ENCODE assay signal across 17 cellular contexts in genomic region chr7:88761779-88762178, GRCh38. TPM values are rescaled to one million over a fixed set of nuclear protein-coding genes. Genes with fewer than 3 reads are reported as not detected.
DNase-seq lines count a peak whose midpoint lies in the region; ATAC-seq and TF ChIP-seq lines count a peak whose summit lies in the region.
"Had no signal": no experiment of that assay in that cellular context is flagged by ENCODE, and none has a peak within 500 bp of the region (broad histone marks: within the 10 kb centered on the region; RNA-seq: fewer than 3 reads in every experiment).

No MANE protein-coding gene starts in this region.

- no peak for ATAC-seq in T-cell (replicated peaks in 1 of 4)
- ATAC-seq: HepG2 had no signal

- peaks cover 12% of the 10 kb centered on the region for H3K4me1 Mint-ChIP-seq in endodermal cell
- peaks cover 2 to 15% (median 5%) of the 10 kb centered on the region in 3 donors for H3K4me1 Mint-ChIP-seq in T-cell

- H3K27ac Mint-ChIP-seq in endodermal cell, result no peak overlapping the region
- H3K27ac Mint-ChIP-seq in T-cell, result no peak overlapping the region
- H3K27ac Mint-ChIP-seq: CD8-positive, alpha-beta memory T cell; HFFc6 had no signal

- DNase-seq in NCI-H526 (lab: John Stamatoyannopoulos, UW) (peak; percentile 77 to 88), NCI-H526 treated with DMSO at 0.1 percent for 48 hours (lab: John Stamatoyannopoulos, UW) (no peak), HuH-7.5 (ENCODE audit: low spot score) (peak; percentile 22), endodermal cell (no peak), thyroid gland (peak; percentile 14 to 17), T-cell (no peak), NCI-H1930 (lab: John Stamatoyannopoulos, UW) (no peak)
- DNase-seq: 8988T; AML-193; Caco-2; CD8-positive, alpha-beta memory T cell; GOT3; HCEC 1CT; HFFc6 had no signal

- TF ChIP-seq POLR2A in thyroid gland (IDR thresholded peaks at IDR 0.05), result no peak

- CTCF ChIA-PET in T-cell (lab: Charles Lee), result no interaction called here

- H3K4me3 Mint-ChIP-seq in endodermal cell (no peak overlapping the region), T-cell (no peak overlapping the region)
- H3K4me3 Mint-ChIP-seq: CD8-positive, alpha-beta memory T cell; HFFc6 had no signal

- 50 to 89% methylated on average over 1 of the region's 1 CpG for WGBS in endodermal cell (ENCODE audit: insufficient coverage in 1 of 2, insufficient read length in 1 of 2), 2 experiments
- WGBS in thyroid gland, 2 donors, result 64 to 71% methylated on average over 1 of the region's 1 CpG

- POLR2A ChIA-PET in T-cell (lab: Charles Lee), result no interaction called here

- no peak overlapping the region for H3K9ac ChIP-seq in endodermal cell (ENCODE audit: extremely low read depth, low read length, poor library complexity, severe bottlenecking)
- H3K9ac ChIP-seq: BLaER1 had no signal

- TF ChIP-seq CTCF in endodermal cell (conservative IDR thresholded peaks at IDR 0.05) (peak; percentile 52), thyroid gland (IDR thresholded peaks at IDR 0.05) (peak in 1 of 6 experiments; percentile 29)

- H3K9me3 ChIP-seq in endodermal cell (ENCODE audit: control insufficient read depth, low read length) (no peaks in the 10 kb centered on the region), thyroid gland (no peaks in the 10 kb centered on the region)
- H3K9me3 ChIP-seq: Caco-2 had no signal

- no peaks in the 10 kb centered on the region for H3K9me3 Mint-ChIP-seq in endodermal cell
- H3K9me3 Mint-ChIP-seq in T-cell, result no peaks in the 10 kb centered on the region

- no peaks in the 10 kb centered on the region for H3K36me3 Mint-ChIP-seq in endodermal cell (ENCODE audit: low read depth)
- H3K36me3 Mint-ChIP-seq in T-cell, result no peaks in the 10 kb centered on the region
- H3K36me3 Mint-ChIP-seq: CD8-positive, alpha-beta memory T cell had no signal

- H3K27me3 Mint-ChIP-seq in endodermal cell (ENCODE audit: insufficient read depth) (peaks cover 56% of the 10 kb centered on the region), T-cell (peaks cover 30 to 41% of the 10 kb centered on the region in 2 donors)

- H3K27me3 ChIP-seq in endodermal cell (ENCODE audit: control insufficient read depth, insufficient read depth, low read length, poor library complexity, severe bottlenecking) (peaks cover 45% of the 10 kb centered on the region), thyroid gland (no peaks in the 10 kb centered on the region)

- no peak overlapping the region for H3K27ac ChIP-seq in endodermal cell (ENCODE audit: low read depth, low read length)
- no peak overlapping the region for H3K27ac ChIP-seq in thyroid gland
- H3K27ac ChIP-seq: BLaER1 had no signal

- H3K36me3 ChIP-seq in endodermal cell (ENCODE audit: control insufficient read depth, insufficient read depth, low read length) (no peaks in the 10 kb centered on the region), thyroid gland (no peaks in the 10 kb centered on the region)
- H3K36me3 ChIP-seq: BLaER1 had no signal

- intact Hi-C loops in thyroid gland (cut with DNase I), result no loop called here

- H3K4me1 ChIP-seq in endodermal cell (ENCODE audit: control insufficient read depth, insufficient read depth, low read length), result peaks cover 5% of the 10 kb centered on the region
- no peaks in the 10 kb centered on the region for H3K4me1 ChIP-seq in thyroid gland
- H3K4me1 ChIP-seq: BLaER1, Caco-2 had no signal

- no peak overlapping the region for H3K4me3 ChIP-seq in endodermal cell (ENCODE audit: low read length)
- peak overlapping the region in 1 of 3 donors; percentile 25 for H3K4me3 ChIP-seq in thyroid gland (replicated peaks in 1 of 3)
- H3K4me3 ChIP-seq: BLaER1 had no signal

RNA-seq across cellular contexts. Expression of gene ZNF804B, which starts 2.3 kb away (rescaled TPM):
- total RNA-seq in endodermal cell (under 1 TPM; 0.13 to 0.49 TPM), thyroid gland (10 to 100 TPM; 18.3 to 49.1 (median 29.7) TPM), T-cell (not detected)
- polyA plus RNA-seq in endodermal cell (2013, experiment 1 of 2), result not detected
- polyA plus RNA-seq in endodermal cell (2013, experiment 2 of 2), result not detected
- total RNA-seq: Caco-2; CD8-positive, alpha-beta memory T cell; Daoy; HepG2; HFFc6 had no signal
- polyA plus RNA-seq: CD8-positive, alpha-beta memory T cell; HepG2 had no signal

RNA-seq across cellular contexts. Expression of gene TEX47, which starts 33.8 kb away (rescaled TPM):
- total RNA-seq in endodermal cell (not detected), thyroid gland (under 1 TPM in 1 of 4 donors, not detected in 3; 0.40 TPM), T-cell (not detected)
- not detected for polyA plus RNA-seq in endodermal cell (2013, experiment 1 of 2)
- polyA plus RNA-seq in endodermal cell (2013, experiment 2 of 2), result not detected
- total RNA-seq: Caco-2; CD8-positive, alpha-beta memory T cell; Daoy; HepG2; HFFc6 had no signal
- polyA plus RNA-seq: CD8-positive, alpha-beta memory T cell; HepG2 had no signal

Comparison
In these comparisons a context has a peak if more than half of its experiments do, and no peak if none do; other contexts are left out.
1. DNase-seq: peak in NCI-H526 (2 of 2), HuH-7.5 (single experiment) and thyroid gland (2 of 2); none in NCI-H526 treated with DMSO at 0.1 percent for 48 hours (single experiment), endodermal cell (single experiment), T-cell (0 of 34) and NCI-H1930 (0 of 2).
2. RNA of gene ZNF804B, which starts 2.3 kb away (total RNA-seq): 18.3 to 49.1 TPM in thyroid gland; 0.13 to 0.49 TPM in endodermal cell and not detected in T-cell; every median in the first group is over 10 times any median in the second.